ENCODE assay signal across 13 cellular contexts in genomic region chr10:69215405-69216176, GRCh38. TPM values are rescaled to one million over a fixed set of nuclear protein-coding genes. Genes with fewer than 3 reads are reported as not detected.
DNase-seq lines count a peak whose midpoint lies in the region; ATAC-seq, FAIRE-seq and TF ChIP-seq lines count a peak whose summit lies in the region.
"Had no signal": no experiment of that assay in that cellular context is flagged by ENCODE, and none has a peak within 500 bp of the region (broad histone marks: within the 10 kb centered on the region; RNA-seq: fewer than 3 reads in every experiment).

No MANE protein-coding gene starts in this region.

- intact Hi-C loops in HepG2 (cut with micrococcal nuclease; ENCODE audit: unreplicated experiment) (no loop called here), right lobe of liver (cut with DNase I) (no loop called here), thyroid gland (cut with DNase I) (no loop called here)

- no peak overlapping the region for H3K27ac ChIP-seq in HepG2 (ENCODE audit: extremely low read length, insufficient read depth, low read length)
- no peak overlapping the region for H3K27ac ChIP-seq in right lobe of liver
- peak overlapping the region in 2 of 3 donors; percentile 26 to 28 for H3K27ac ChIP-seq in thyroid gland
- H3K27ac ChIP-seq: C4-2B, left ventricle myocardium inferior had no signal

- in situ Hi-C loops in HepG2 (cut with HindIII; ENCODE audit: extremely low pct_ligation_motif_present, low pct_unique_long_range_greater_than_20kb) (no loop called here), SK-MEL-5 (cut with HindIII; ENCODE audit: low pct_unique_long_range_greater_than_20kb, low sequenced_read_pairs) (no loop called here)

- no TSS peak for BruUV-seq in HepG2 (replicated peaks; lab: Mats Ljungman, UMichigan)

- no peaks in the 10 kb centered on the region for H3K27me3 ChIP-seq in HepG2 (ENCODE audit: control insufficient read depth in 1 of 2, insufficient read depth in 2 of 2, low read length in 2 of 2)
- no peaks in the 10 kb centered on the region for H3K27me3 ChIP-seq in right lobe of liver
- no peaks in the 10 kb centered on the region for H3K27me3 ChIP-seq in thyroid gland

- H3K9me3 ChIP-seq in HepG2 (ENCODE audit: low read length) (no peaks in the 10 kb centered on the region), right lobe of liver (no peaks in the 10 kb centered on the region), thyroid gland (no peaks in the 10 kb centered on the region)

- no peak for TF ChIP-seq CTCF in HepG2 (CRISPR knock-in tag; IDR thresholded peaks at IDR 0.05)
- no peak for TF ChIP-seq CTCF in right lobe of liver (IDR thresholded peaks at IDR 0.05)
- TF ChIP-seq CTCF in thyroid gland (IDR thresholded peaks at IDR 0.05), result no peak

- H4K20me1 ChIP-seq in HepG2 (ENCODE audit: insufficient read depth, low read length), result no peaks in the 10 kb centered on the region

- H3K4me1 ChIP-seq in HepG2 (ENCODE audit: insufficient read depth, low read length), result peaks cover 59% of the 10 kb centered on the region
- H3K4me1 ChIP-seq in right lobe of liver, result peaks cover 0 to 4% (median 0%) of the 10 kb centered on the region in 4 donors
- H3K4me1 ChIP-seq in thyroid gland, result peaks cover 4 to 11% of the 10 kb centered on the region in 2 donors
- H3K4me1 ChIP-seq: left ventricle myocardium inferior had no signal

- no peak overlapping the region for H3K9ac ChIP-seq in HepG2 (ENCODE audit: insufficient read depth, low read depth, low read length)

- TF ChIP-seq POLR2A in HepG2 (IDR thresholded peaks at IDR 0.05; ENCODE audit: insufficient read depth in 1 of 2, low read depth in 2 of 2, low read length in 2 of 2), result no peak
- no peak for TF ChIP-seq POLR2A in right lobe of liver (IDR thresholded peaks at IDR 0.05)
- no peak for TF ChIP-seq POLR2A in thyroid gland (IDR thresholded peaks at IDR 0.05)

- CTCF ChIA-PET in HepG2 (lab: Yijun Ruan, JAX; ENCODE audit: low intra/inter-chr PET ratio, low total read pairs), result no interaction called here

- no peak for DNase-seq in HepG2 (ENCODE audit: low spot score)
- DNase-seq in right lobe of liver, result no peak
- DNase-seq in SK-MEL-5 (ENCODE audit: low read depth, low spot score), result peak; percentile 9
- DNase-seq in dermis blood vessel endothelial cell, result peak; percentile 49
- peak in 1 of 2 donors; percentile 43 for DNase-seq in thyroid gland
- no peak for DNase-seq in AG20443 (ENCODE audit: low spot score)
- DNase-seq in stimulated activated CD4-positive, alpha-beta T cell treated with anti-CD3 and anti-CD28 coated beads, Interleukin-2, amount 100 ng/mL, for 48 hours, result no peak
- DNase-seq: left ventricle myocardium inferior; NCI-H1092 treated with DMSO at 0.1 percent for 48 hours; NCI-H69; stimulated activated CD4-positive, alpha-beta T cell treated with anti-CD3 and anti-CD28 coated beads, Interleukin-4, amount 100 ng/mL, for 24 hours had no signal

- TF ChIP-seq RAD21 in HepG2 (CRISPR knock-in tag; IDR thresholded peaks at IDR 0.05), result no peak

- no peaks in the 10 kb centered on the region for H3K79me2 ChIP-seq in HepG2 (ENCODE audit: insufficient read depth, low read length)

- TF ChIP-seq EP300 in HepG2 (IDR thresholded peaks at IDR 0.05; ENCODE audit: low read depth in 2 of 2, low read length in 2 of 2), result no peak
- no peak for TF ChIP-seq EP300 in HepG2 (CRISPR knock-in tag; IDR thresholded peaks at IDR 0.05; ENCODE audit: borderline replicate concordance)

- peak overlapping the region; percentile 58 for H3K4me2 ChIP-seq in HepG2 (ENCODE audit: low read depth, low read length)

- H3K4me3 ChIP-seq in HepG2 (replicated peaks in 1 of 3; ENCODE audit: insufficient read depth in 1 of 3, low read depth in 2 of 3, low read length in 3 of 3) (peak overlapping the region in 2 of 3 experiments; percentile 7 to 42; a peak in 3 of 6 replicates), right lobe of liver (no peak overlapping the region), thyroid gland (replicated peaks in 1 of 3) (no peak overlapping the region)
- H3K4me3 ChIP-seq: left ventricle myocardium inferior had no signal

- no peak for FAIRE-seq in HepG2 (lab: Jason Lieb, UNC)

- peak overlapping the region; percentile 56 for H2AFZ ChIP-seq in HepG2 (ENCODE audit: low read length)

- no peaks in the 10 kb centered on the region for H3K36me3 ChIP-seq in HepG2 (replicated peaks in 1 of 2; ENCODE audit: control insufficient read depth in 1 of 2, insufficient read depth in 2 of 2, low read length in 2 of 2)
- H3K36me3 ChIP-seq in right lobe of liver, result no peaks in the 10 kb centered on the region
- H3K36me3 ChIP-seq in thyroid gland, result no peaks in the 10 kb centered on the region
- H3K36me3 ChIP-seq: left ventricle myocardium inferior had no signal

- 15% methylated on average over 10 of the region's 10 CpGs for WGBS in HepG2 (ENCODE audit: low lambda C conversion rate)
- WGBS in right lobe of liver (ENCODE audit: insufficient coverage, low coverage, low lambda C conversion rate, missing lambda C conversion rate), result 39% methylated on average over 10 of the region's 10 CpGs
- WGBS in thyroid gland, 2 donors, result 27 to 55% methylated on average over 10 of the region's 10 CpGs

- POLR2A ChIA-PET in HepG2 (lab: Yijun Ruan, JAX), result interaction anchor here (0.6 to 1.2 kb wide), 2 partner anchors 193 to 214 kb away, joined by 3 read pairs; no protein-coding TSS in a partner anchor

- no peak for ATAC-seq in HepG2
- ATAC-seq in right lobe of liver, result no peak
- ATAC-seq in HG03457 (IDR thresholded peaks at IDR 0.05; ENCODE audit: unreplicated experiment), result no peak

TF ChIP-seq in HepG2, 621 proteins besides CTCF, POLR2A, EP300 and RAD21 (continues in another document):
- peak; percentile 98 for TF ChIP-seq MAFF (IDR thresholded peaks at IDR 0.05; ENCODE audit: low read depth, low read length)

RNA-seq across cellular contexts. Expression of gene HKDC1, which starts 4.5 kb away (rescaled TPM):
- 5.1 and 12.4 TPM in 2 replicates for total RNA-seq in HepG2 (2016; rRNA removed; fragmentation: Illumina TruSeq; extraction: Trizol)
- total RNA-seq in HepG2 (2016; cell fraction: cytosol; rRNA removed; fragmentation: Illumina TruSeq; extraction: Trizol; ENCODE audit: low read depth), result 0.97 and 1.4 TPM in 2 replicates
- 4.2 and 12.6 TPM in 2 replicates for total RNA-seq in HepG2 (2016; cell fraction: insoluble cytoplasmic fraction; rRNA removed; fragmentation: Illumina TruSeq; extraction: Trizol)
- 0.62 and 1.8 TPM in 2 replicates for total RNA-seq in HepG2 (2016; cell fraction: membrane; rRNA removed; fragmentation: Illumina TruSeq; extraction: Trizol)
- total RNA-seq in HepG2 (2016; cell fraction: nucleus; rRNA removed; fragmentation: Illumina TruSeq; extraction: Trizol), result 12.0 and 12.7 TPM in 2 replicates
- polyA plus RNA-seq in HepG2 (2011; rRNA removed), result 8.1 and 10.1 TPM in 2 replicates
- 6.7 and 7.2 TPM in 2 replicates for polyA plus RNA-seq in HepG2 (2011; cell fraction: cytosol; rRNA removed)
- 18.6 and 25.4 TPM in 2 replicates for polyA plus RNA-seq in HepG2 (2011; cell fraction: nucleus; rRNA removed)
- polyA plus RNA-seq in HepG2 (2012), result 8.5 and 11.3 TPM in 2 replicates
- 0.33 and 0.90 TPM in 2 replicates for polyA plus RNA-seq in HepG2 (2016; cell fraction: cytosol; fragmentation: Illumina TruSeq; extraction: Trizol; ENCODE audit: low read depth)
- 3.2 and 3.3 TPM in 2 replicates for polyA plus RNA-seq in HepG2 (2016; cell fraction: insoluble cytoplasmic fraction; fragmentation: Illumina TruSeq; extraction: Trizol; ENCODE audit: low read depth)
- 0.48 and 0.57 TPM in 2 replicates for polyA plus RNA-seq in HepG2 (2016; cell fraction: membrane; fragmentation: Illumina TruSeq; extraction: Trizol; ENCODE audit: low read depth)
- polyA plus RNA-seq in HepG2 (2016; cell fraction: nucleus; fragmentation: Illumina TruSeq; extraction: Trizol; ENCODE audit: insufficient read depth, low read depth), result 11.3 and 14.6 TPM in 2 replicates
- 1.0 and 9.3 TPM in 2 replicates for polyA minus RNA-seq in HepG2 (2011; rRNA and poly(A)+ RNA removed; ENCODE audit: low replicate concordance)
- 6.2 and 7.9 TPM in 2 replicates for polyA minus RNA-seq in HepG2 (2011; cell fraction: cytosol; rRNA and poly(A)+ RNA removed)
- 9.5 and 15.7 TPM in 2 replicates for polyA minus RNA-seq in HepG2 (2011; cell fraction: nucleus; rRNA and poly(A)+ RNA removed)
- 10 to 100 TPM in 3 of 6 experiments, 1 to 10 TPM in 1, under 1 TPM in 2; 0.24 to 44.5 (median 20.1) TPM for total RNA-seq in right lobe of liver
- 0.29 and 0.61 TPM in 2 replicates for total RNA-seq in SK-MEL-5 (2014; rRNA removed; shearing (Covaris generic))
- polyA plus RNA-seq in SK-MEL-5 (2015; cell fraction: cytosol; rRNA removed), result 0.04 and 0.19 TPM in 2 replicates
- 0.06 and 0.16 TPM in 2 replicates for polyA plus RNA-seq in SK-MEL-5 (2015; cell fraction: nucleus; rRNA removed)
- 0.23 and 0.85 TPM in 2 replicates for total RNA-seq in dermis blood vessel endothelial cell
- 10 to 100 TPM in 2 of 4 donors, 1 to 10 TPM in 2; 2.4 to 21.1 (median 8.5) TPM for total RNA-seq in thyroid gland
- total RNA-seq: left ventricle myocardium inferior had no signal

RNA-seq across cellular contexts. Expression of gene SUPV3L1, which starts 35.6 kb away (rescaled TPM):
- total RNA-seq in HepG2 (2016; rRNA removed; fragmentation: Illumina TruSeq; extraction: Trizol) (45.7 and 57.0 TPM in 2 replicates), right lobe of liver (10 to 100 TPM; 18.4 to 28.5 (median 22.6) TPM), dermis blood vessel endothelial cell (18.4 and 27.1 TPM in 2 replicates), thyroid gland (10 to 100 TPM; 25.1 to 31.6 (median 27.8) TPM)
- 16.3 and 16.4 TPM in 2 replicates for total RNA-seq in HepG2 (2016; cell fraction: cytosol; rRNA removed; fragmentation: Illumina TruSeq; extraction: Trizol; ENCODE audit: low read depth)
- total RNA-seq in HepG2 (2016; cell fraction: insoluble cytoplasmic fraction; rRNA removed; fragmentation: Illumina TruSeq; extraction: Trizol), result 48.3 and 53.5 TPM in 2 replicates
- 23.2 and 25.0 TPM in 2 replicates for total RNA-seq in HepG2 (2016; cell fraction: membrane; rRNA removed; fragmentation: Illumina TruSeq; extraction: Trizol)
- total RNA-seq in HepG2 (2016; cell fraction: nucleus; rRNA removed; fragmentation: Illumina TruSeq; extraction: Trizol), result 31.1 and 39.6 TPM in 2 replicates
- 21.7 and 28.8 TPM in 2 replicates for polyA plus RNA-seq in HepG2 (2011; rRNA removed)
- polyA plus RNA-seq in HepG2 (2011; cell fraction: cytosol; rRNA removed), result 15.2 and 21.5 TPM in 2 replicates
- 29.2 and 34.2 TPM in 2 replicates for polyA plus RNA-seq in HepG2 (2011; cell fraction: nucleus; rRNA removed)
- 19.4 and 21.4 TPM in 2 replicates for polyA plus RNA-seq in HepG2 (2012)
- polyA plus RNA-seq in HepG2 (2016; cell fraction: cytosol; fragmentation: Illumina TruSeq; extraction: Trizol; ENCODE audit: low read depth), result 7.7 and 8.3 TPM in 2 replicates
- 49.1 and 52.2 TPM in 2 replicates for polyA plus RNA-seq in HepG2 (2016; cell fraction: insoluble cytoplasmic fraction; fragmentation: Illumina TruSeq; extraction: Trizol; ENCODE audit: low read depth)
- 16.3 and 17.1 TPM in 2 replicates for polyA plus RNA-seq in HepG2 (2016; cell fraction: membrane; fragmentation: Illumina TruSeq; extraction: Trizol; ENCODE audit: low read depth)
- 57.9 and 62.9 TPM in 2 replicates for polyA plus RNA-seq in HepG2 (2016; cell fraction: nucleus; fragmentation: Illumina TruSeq; extraction: Trizol; ENCODE audit: insufficient read depth, low read depth)
- 17.5 and 39.2 TPM in 2 replicates for polyA minus RNA-seq in HepG2 (2011; rRNA and poly(A)+ RNA removed; ENCODE audit: low replicate concordance)
- 30.0 and 39.7 TPM in 2 replicates for polyA minus RNA-seq in HepG2 (2011; cell fraction: cytosol; rRNA and poly(A)+ RNA removed)
- 34.5 and 55.4 TPM in 2 replicates for polyA minus RNA-seq in HepG2 (2011; cell fraction: nucleus; rRNA and poly(A)+ RNA removed)
- 24.8 and 25.5 TPM in 2 replicates for total RNA-seq in SK-MEL-5 (2014; rRNA removed; shearing (Covaris generic))
- 31.6 and 34.5 TPM in 2 replicates for polyA plus RNA-seq in SK-MEL-5 (2015; cell fraction: cytosol; rRNA removed)
- 42.5 and 49.0 TPM in 2 replicates for polyA plus RNA-seq in SK-MEL-5 (2015; cell fraction: nucleus; rRNA removed)

Comparison
In these comparisons a context has a peak if more than half of its experiments do, and no peak if none do; other contexts are left out.
1. H3K4me3 ChIP-seq: peak in HepG2 (2 of 3); none in right lobe of liver (0 of 3) and thyroid gland (0 of 3).
2. DNase-seq: peak in SK-MEL-5 (single experiment) and dermis blood vessel endothelial cell (single experiment); none in HepG2 (single experiment), right lobe of liver (0 of 3), AG20443 (single experiment) and stimulated activated CD4-positive, alpha-beta T cell treated with anti-CD3 and anti-CD28 coated beads, Interleukin-2, amount 100 ng/mL, for 48 hours (0 of 2).
3. H3K27ac ChIP-seq: peak in thyroid gland (2 of 3); none in HepG2 (single experiment) and right lobe of liver (0 of 3).